In genomic region chr6:31806470-31807272, GRCh38 we compare ENCODE assay signal across 1 cellular context.
TF ChIP-seq lines count a peak whose summit lies in the region.

LSM2 (minus strand) TSS chr6:31806966; CDS start chr6:31806757, 209 bp downstream.

TF ChIP-seq in HepG2, 621 proteins besides CTCF, POLR2A, EP300 and RAD21 (continued from another document and continues in another):
- TF ChIP-seq, protein P1, sequence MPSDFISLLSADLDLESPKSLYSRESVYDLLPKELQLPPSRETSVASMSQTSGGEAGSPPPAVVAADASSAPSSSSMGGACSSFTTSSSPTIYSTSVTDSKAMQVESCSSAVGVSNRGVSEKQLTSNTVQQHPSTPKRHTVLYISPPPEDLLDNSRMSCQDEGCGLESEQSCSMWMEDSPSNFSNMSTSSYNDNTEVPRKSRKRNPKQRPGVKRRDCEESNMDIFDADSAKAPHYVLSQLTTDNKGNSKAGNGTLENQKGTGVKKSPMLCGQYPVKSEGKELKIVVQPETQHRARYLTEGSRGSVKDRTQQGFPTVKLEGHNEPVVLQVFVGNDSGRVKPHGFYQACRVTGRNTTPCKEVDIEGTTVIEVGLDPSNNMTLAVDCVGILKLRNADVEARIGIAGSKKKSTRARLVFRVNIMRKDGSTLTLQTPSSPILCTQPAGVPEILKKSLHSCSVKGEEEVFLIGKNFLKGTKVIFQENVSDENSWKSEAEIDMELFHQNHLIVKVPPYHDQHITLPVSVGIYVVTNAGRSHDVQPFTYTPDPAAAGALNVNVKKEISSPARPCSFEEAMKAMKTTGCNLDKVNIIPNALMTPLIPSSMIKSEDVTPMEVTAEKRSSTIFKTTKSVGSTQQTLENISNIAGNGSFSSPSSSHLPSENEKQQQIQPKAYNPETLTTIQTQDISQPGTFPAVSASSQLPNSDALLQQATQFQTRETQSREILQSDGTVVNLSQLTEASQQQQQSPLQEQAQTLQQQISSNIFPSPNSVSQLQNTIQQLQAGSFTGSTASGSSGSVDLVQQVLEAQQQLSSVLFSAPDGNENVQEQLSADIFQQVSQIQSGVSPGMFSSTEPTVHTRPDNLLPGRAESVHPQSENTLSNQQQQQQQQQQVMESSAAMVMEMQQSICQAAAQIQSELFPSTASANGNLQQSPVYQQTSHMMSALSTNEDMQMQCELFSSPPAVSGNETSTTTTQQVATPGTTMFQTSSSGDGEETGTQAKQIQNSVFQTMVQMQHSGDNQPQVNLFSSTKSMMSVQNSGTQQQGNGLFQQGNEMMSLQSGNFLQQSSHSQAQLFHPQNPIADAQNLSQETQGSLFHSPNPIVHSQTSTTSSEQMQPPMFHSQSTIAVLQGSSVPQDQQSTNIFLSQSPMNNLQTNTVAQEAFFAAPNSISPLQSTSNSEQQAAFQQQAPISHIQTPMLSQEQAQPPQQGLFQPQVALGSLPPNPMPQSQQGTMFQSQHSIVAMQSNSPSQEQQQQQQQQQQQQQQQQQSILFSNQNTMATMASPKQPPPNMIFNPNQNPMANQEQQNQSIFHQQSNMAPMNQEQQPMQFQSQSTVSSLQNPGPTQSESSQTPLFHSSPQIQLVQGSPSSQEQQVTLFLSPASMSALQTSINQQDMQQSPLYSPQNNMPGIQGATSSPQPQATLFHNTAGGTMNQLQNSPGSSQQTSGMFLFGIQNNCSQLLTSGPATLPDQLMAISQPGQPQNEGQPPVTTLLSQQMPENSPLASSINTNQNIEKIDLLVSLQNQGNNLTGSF (CRISPR knock-in tag; IDR thresholded peaks at IDR 0.05) = no peak
- TF ChIP-seq ZNF296 (CRISPR knock-in tag; conservative IDR thresholded peaks at IDR 0.05) (no peak), ARID4A (CRISPR knock-in tag; IDR thresholded peaks at IDR 0.05; ENCODE audit: borderline replicate concordance) (peak; percentile 97), ZNF878 (CRISPR knock-in tag; IDR thresholded peaks at IDR 0.05) (0 out of 2 replicates have a peak, but pooled peaks have one; percentile 68), SP2 (CRISPR knock-in tag; IDR thresholded peaks at IDR 0.05) (peak; percentile 69; the same call in 1 of the 2 replicates), NR2F1 (CRISPR knock-in tag; IDR thresholded peaks at IDR 0.05) (0 out of 4 replicates have a peak, but pooled peaks of 1 of the 2 experiments have one; percentile 43), SMARCC2 (IDR thresholded peaks at IDR 0.05) (no peak), RFX3 (CRISPR knock-in tag; IDR thresholded peaks at IDR 0.05) (no peak), ZFP36L2 (CRISPR knock-in tag; IDR thresholded peaks at IDR 0.05) (0 out of 2 replicates have a peak, but pooled peaks have one; percentile 69), NKX3-1 (CRISPR knock-in tag; IDR thresholded peaks at IDR 0.05) (peak; percentile 83), TBX3 (IDR thresholded peaks at IDR 0.05; ENCODE audit: borderline replicate concordance) (no peak), ZNF160 (CRISPR knock-in tag; IDR thresholded peaks at IDR 0.05) (no peak; the same call in none of the 2 replicates), ZC3H13 (CRISPR knock-in tag; IDR thresholded peaks at IDR 0.05) (peak; percentile 93), MEIS1 (CRISPR knock-in tag; IDR thresholded peaks at IDR 0.05; ENCODE audit: borderline replicate concordance) (peak; percentile 92), ZNF383 (CRISPR knock-in tag; IDR thresholded peaks at IDR 0.05; ENCODE audit: borderline replicate concordance) (peak; percentile 99), KDM6A (CRISPR knock-in tag; IDR thresholded peaks at IDR 0.05; ENCODE audit: low read depth) (peak; percentile 29; the same call in 1 of the 2 replicates), KDM5B (CRISPR knock-in tag; IDR thresholded peaks at IDR 0.05; ENCODE audit: borderline replicate concordance) (peak; percentile 89; the same call in 1 of the 2 replicates), MLX (CRISPR knock-in tag; IDR thresholded peaks at IDR 0.05) (peak; percentile 49; the same call in 1 of the 2 replicates), SNRNP70 (IDR thresholded peaks at IDR 0.05; ENCODE audit: low read depth, low read length) (no peak), ZNF564 (CRISPR knock-in tag; IDR thresholded peaks at IDR 0.05) (0 out of 2 replicates have a peak, but pooled peaks have one; percentile 62), RELA (CRISPR knock-in tag; IDR thresholded peaks at IDR 0.05) (peak; percentile 86; the same call in 1 of the 2 replicates), TGIF2 (CRISPR knock-in tag; IDR thresholded peaks at IDR 0.05) (peak; percentile 81), CENPBD1 (CRISPR knock-in tag; IDR thresholded peaks at IDR 0.05; ENCODE audit: borderline replicate concordance, low read depth) (no peak), ZNF274 (CRISPR knock-in tag; IDR thresholded peaks at IDR 0.05) (peak; percentile 97), GATA4 (IDR thresholded peaks at IDR 0.05; ENCODE audit: borderline replicate concordance, low read depth) (peak; percentile 27; the same call in 1 of the 2 replicates), IRX3 (CRISPR knock-in tag; IDR thresholded peaks at IDR 0.05; ENCODE audit: borderline replicate concordance, low read depth) (0 out of 2 replicates have a peak, but pooled peaks have one; percentile 87), ZBTB7A (CRISPR knock-in tag; IDR thresholded peaks at IDR 0.05) (peak; percentile 86; the same call in 1 of the 2 replicates), ZNF777 (CRISPR knock-in tag; IDR thresholded peaks at IDR 0.05) (peak; percentile 66; the same call in 1 of the 2 replicates), MTF1 (CRISPR knock-in tag; IDR thresholded peaks at IDR 0.05) (no peak), ZNF143 (CRISPR knock-in tag; IDR thresholded peaks at IDR 0.05) (peak; percentile 81), ZNF331 (CRISPR knock-in tag; IDR thresholded peaks at IDR 0.05) (peak; percentile 69), REXO4 (CRISPR knock-in tag; IDR thresholded peaks at IDR 0.05; ENCODE audit: borderline replicate concordance) (peak; percentile 69; the same call in 1 of the 2 replicates), RNF2 (conservative IDR thresholded peaks at IDR 0.05; ENCODE audit: low read depth) (no peak), ZNF784 (CRISPR knock-in tag; IDR thresholded peaks at IDR 0.05; ENCODE audit: borderline replicate concordance) (peak; percentile 90; the same call in 1 of the 2 replicates), EZH2 (conservative IDR thresholded peaks at IDR 0.05; ENCODE audit: low read depth, low read length) (no peak), ZNF740 (CRISPR knock-in tag; IDR thresholded peaks at IDR 0.05) (peak; percentile 71), GLI4 (CRISPR knock-in tag; IDR thresholded peaks at IDR 0.05; ENCODE audit: borderline replicate concordance) (no peak), ZNF329 (CRISPR knock-in tag; IDR thresholded peaks at IDR 0.05; ENCODE audit: low read depth) (0 out of 2 replicates have a peak, but pooled peaks have one; percentile 82), ARID2 (CRISPR knock-in tag; IDR thresholded peaks at IDR 0.05; ENCODE audit: borderline replicate concordance) (peak; percentile 64; the same call in 1 of the 2 replicates), ARNTL (CRISPR knock-in tag; IDR thresholded peaks at IDR 0.05) (peak; percentile 69; the same call in 1 of the 2 replicates), HCFC1 (IDR thresholded peaks at IDR 0.05; ENCODE audit: low read depth, low read length) (0 out of 2 replicates have a peak, but pooled peaks have one; percentile 43)
- TF ChIP-seq, protein P2, sequence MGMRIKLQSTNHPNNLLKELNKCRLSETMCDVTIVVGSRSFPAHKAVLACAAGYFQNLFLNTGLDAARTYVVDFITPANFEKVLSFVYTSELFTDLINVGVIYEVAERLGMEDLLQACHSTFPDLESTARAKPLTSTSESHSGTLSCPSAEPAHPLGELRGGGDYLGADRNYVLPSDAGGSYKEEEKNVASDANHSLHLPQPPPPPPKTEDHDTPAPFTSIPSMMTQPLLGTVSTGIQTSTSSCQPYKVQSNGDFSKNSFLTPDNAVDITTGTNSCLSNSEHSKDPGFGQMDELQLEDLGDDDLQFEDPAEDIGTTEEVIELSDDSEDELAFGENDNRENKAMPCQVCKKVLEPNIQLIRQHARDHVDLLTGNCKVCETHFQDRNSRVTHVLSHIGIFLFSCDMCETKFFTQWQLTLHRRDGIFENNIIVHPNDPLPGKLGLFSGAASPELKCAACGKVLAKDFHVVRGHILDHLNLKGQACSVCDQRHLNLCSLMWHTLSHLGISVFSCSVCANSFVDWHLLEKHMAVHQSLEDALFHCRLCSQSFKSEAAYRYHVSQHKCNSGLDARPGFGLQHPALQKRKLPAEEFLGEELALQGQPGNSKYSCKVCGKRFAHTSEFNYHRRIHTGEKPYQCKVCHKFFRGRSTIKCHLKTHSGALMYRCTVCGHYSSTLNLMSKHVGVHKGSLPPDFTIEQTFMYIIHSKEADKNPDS (CRISPR knock-in tag; IDR thresholded peaks at IDR 0.05) = no peak
- TF ChIP-seq, protein P3, sequence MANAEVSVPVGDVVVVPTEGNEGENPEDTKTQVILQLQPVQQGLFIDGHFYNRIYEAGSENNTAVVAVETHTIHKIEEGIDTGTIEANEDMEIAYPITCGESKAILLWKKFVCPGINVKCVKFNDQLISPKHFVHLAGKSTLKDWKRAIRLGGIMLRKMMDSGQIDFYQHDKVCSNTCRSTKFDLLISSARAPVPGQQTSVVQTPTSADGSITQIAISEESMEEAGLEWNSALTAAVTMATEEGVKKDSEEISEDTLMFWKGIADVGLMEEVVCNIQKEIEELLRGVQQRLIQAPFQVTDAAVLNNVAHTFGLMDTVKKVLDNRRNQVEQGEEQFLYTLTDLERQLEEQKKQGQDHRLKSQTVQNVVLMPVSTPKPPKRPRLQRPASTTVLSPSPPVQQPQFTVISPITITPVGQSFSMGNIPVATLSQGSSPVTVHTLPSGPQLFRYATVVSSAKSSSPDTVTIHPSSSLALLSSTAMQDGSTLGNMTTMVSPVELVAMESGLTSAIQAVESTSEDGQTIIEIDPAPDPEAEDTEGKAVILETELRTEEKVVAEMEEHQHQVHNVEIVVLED (CRISPR knock-in tag; IDR thresholded peaks at IDR 0.05; ENCODE audit: borderline replicate concordance) = peak; percentile 88; the same call in 1 of the 2 replicates
- TF ChIP-seq, protein P4, sequence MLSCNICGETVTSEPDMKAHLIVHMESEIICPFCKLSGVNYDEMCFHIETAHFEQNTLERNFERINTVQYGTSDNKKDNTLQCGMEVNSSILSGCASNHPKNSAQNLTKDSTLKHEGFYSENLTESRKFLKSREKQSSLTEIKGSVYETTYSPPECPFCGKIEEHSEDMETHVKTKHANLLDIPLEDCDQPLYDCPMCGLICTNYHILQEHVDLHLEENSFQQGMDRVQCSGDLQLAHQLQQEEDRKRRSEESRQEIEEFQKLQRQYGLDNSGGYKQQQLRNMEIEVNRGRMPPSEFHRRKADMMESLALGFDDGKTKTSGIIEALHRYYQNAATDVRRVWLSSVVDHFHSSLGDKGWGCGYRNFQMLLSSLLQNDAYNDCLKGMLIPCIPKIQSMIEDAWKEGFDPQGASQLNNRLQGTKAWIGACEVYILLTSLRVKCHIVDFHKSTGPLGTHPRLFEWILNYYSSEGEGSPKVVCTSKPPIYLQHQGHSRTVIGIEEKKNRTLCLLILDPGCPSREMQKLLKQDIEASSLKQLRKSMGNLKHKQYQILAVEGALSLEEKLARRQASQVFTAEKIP (CRISPR knock-in tag; IDR thresholded peaks at IDR 0.05; ENCODE audit: borderline replicate concordance) = no peak
- TF ChIP-seq, protein P5, sequence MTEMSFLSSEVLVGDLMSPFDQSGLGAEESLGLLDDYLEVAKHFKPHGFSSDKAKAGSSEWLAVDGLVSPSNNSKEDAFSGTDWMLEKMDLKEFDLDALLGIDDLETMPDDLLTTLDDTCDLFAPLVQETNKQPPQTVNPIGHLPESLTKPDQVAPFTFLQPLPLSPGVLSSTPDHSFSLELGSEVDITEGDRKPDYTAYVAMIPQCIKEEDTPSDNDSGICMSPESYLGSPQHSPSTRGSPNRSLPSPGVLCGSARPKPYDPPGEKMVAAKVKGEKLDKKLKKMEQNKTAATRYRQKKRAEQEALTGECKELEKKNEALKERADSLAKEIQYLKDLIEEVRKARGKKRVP (CRISPR knock-in tag; IDR thresholded peaks at IDR 0.05) = peak in 1 of 2 experiments; percentile 62; a peak in 1 of 4 replicates
